ENCODE assay signal across 8 cellular contexts in genomic region chr3:50274371-50275104, GRCh38. TPM values are rescaled to one million over a fixed set of nuclear protein-coding genes. Genes with fewer than 3 reads are reported as not detected.
A peak's percentile ranks its signal among the peaks of the same experiment; 100 is the strongest.
DNase-seq lines count a peak whose midpoint lies in the region; ATAC-seq and TF ChIP-seq lines count a peak whose summit lies in the region.

No MANE protein-coding gene starts in this region.

- peak; percentile 73 for DNase-seq in CD14-positive monocyte (ENCODE audit: low spot score)
- DNase-seq in HFFc6 = peak; percentile 21
- peak; percentile 54 to 57 for DNase-seq in SJSA1 (ENCODE audit: low read depth in 1 of 2, low spot score in 2 of 2)
- peak; percentile 77 for DNase-seq in activated naive CD4-positive, alpha-beta T cell treated with Interleukin-2 at 50 U/mL for 16 hours
- DNase-seq in head of caudate nucleus = peak in 34 of 42 donors; percentile 42 to 85 (median 67)
- DNase-seq in gastrocnemius medialis = peak in 1 of 2 donors; percentile 54

- no peaks in the 10 kb centered on the region for H3K27me3 ChIP-seq in SJSA1 (replicated peaks)
- no peaks in the 10 kb centered on the region for H3K27me3 ChIP-seq in gastrocnemius medialis

- H3K27ac ChIP-seq in SJSA1 (no peak overlapping the region), gastrocnemius medialis (no peak overlapping the region)

- H3K27me3 Mint-ChIP-seq in CD14-positive monocyte (ENCODE audit: low read depth in 3 of 3) = peaks cover 45 to 62% (median 61%) of the 10 kb centered on the region in 3 donors
- peaks cover 1% of the 10 kb centered on the region for H3K27me3 Mint-ChIP-seq in HFFc6 (ENCODE audit: insufficient read depth)

- H3K9me3 ChIP-seq in SJSA1 (replicated peaks) = no peaks in the 10 kb centered on the region
- no peaks in the 10 kb centered on the region for H3K9me3 ChIP-seq in gastrocnemius medialis

- ATAC-seq in gastrocnemius medialis = peak in 1 of 2 donors; percentile 16
- no peak for ATAC-seq in GM19023 (IDR thresholded peaks at IDR 0.05; ENCODE audit: unreplicated experiment)
- ATAC-seq in HG03460 (IDR thresholded peaks at IDR 0.05; ENCODE audit: unreplicated experiment) = no peak

- H3K9me3 Mint-ChIP-seq in CD14-positive monocyte (peaks cover 0 to 18% (median 13%) of the 10 kb centered on the region in 7 donors), HFFc6 (no peaks in the 10 kb centered on the region)

- no peak for TF ChIP-seq POLR2A in gastrocnemius medialis (IDR thresholded peaks at IDR 0.05)

- H3K4me3 Mint-ChIP-seq in CD14-positive monocyte (peak overlapping the region in 1 of 2 donors; percentile 84), HFFc6 (no peak overlapping the region)

- H3K4me1 Mint-ChIP-seq in CD14-positive monocyte = peaks cover 26% of the 10 kb centered on the region
- H3K4me1 Mint-ChIP-seq in HFFc6 (ENCODE audit: low read depth) = peaks cover 35% of the 10 kb centered on the region

- peaks cover 17% of the 10 kb centered on the region for H3K4me1 ChIP-seq in SJSA1 (replicated peaks)
- H3K4me1 ChIP-seq in gastrocnemius medialis = peaks cover 20 to 38% of the 10 kb centered on the region in 2 donors

- intact Hi-C loops in CD14-positive monocyte (cut with micrococcal nuclease) = loop anchor here in 1 of 2 donors (5.0 kb wide), 1 partner anchor 152 kb away; no protein-coding TSS in a partner anchor
- intact Hi-C loops in head of caudate nucleus (cut with DNase I) = loop anchor here (5.0 to 10.0 kb wide), 3 partner anchors 50 to 160 kb away; partner anchors contain the start of genes GNAT1, HYAL2 and TUSC2
- intact Hi-C loops in gastrocnemius medialis (cut with DNase I; ENCODE audit: low total_unique reads) = no loop called here

- H3K36me3 ChIP-seq in SJSA1 (no peaks in the 10 kb centered on the region), gastrocnemius medialis (no peaks in the 10 kb centered on the region)

- in situ Hi-C loops in gastrocnemius medialis (cut with MboI; ENCODE audit: low sequenced_read_pairs in 4 of 4) = loop anchor here in 2 of 4 donors (5.0 to 25.0 kb wide), 3 partner anchors 47 to 337 kb away; partner anchors contain the start of genes MON1A (in 1 of the 2) and RBM6 (in 1 of the 2)

- peaks cover 6 to 8% of the 10 kb centered on the region in 2 donors for H3K36me3 Mint-ChIP-seq in CD14-positive monocyte
- no peaks in the 10 kb centered on the region for H3K36me3 Mint-ChIP-seq in HFFc6 (ENCODE audit: low read depth)

- TF ChIP-seq CTCF in CD14-positive monocyte (IDR thresholded peaks at IDR 0.05) (peak; percentile 92), HFFc6 (IDR thresholded peaks at IDR 0.05) (peak; percentile 89), gastrocnemius medialis (IDR thresholded peaks at IDR 0.05 in 4 of 5, conservative IDR thresholded peaks at IDR 0.05 in 1 of 5) (peak; percentile 42 to 76 (median 73))

- H3K27ac Mint-ChIP-seq in CD14-positive monocyte (no peak overlapping the region), HFFc6 (no peak overlapping the region)

- H3K4me3 ChIP-seq in SJSA1 (no peak overlapping the region), gastrocnemius medialis (no peak overlapping the region)

RNA-seq across cellular contexts. Expression of gene LSMEM2, which starts 4.3 kb away (rescaled TPM):
- not detected for polyA plus RNA-seq in CD14-positive monocyte
- under 1 TPM in 2 of 6 experiments, not detected in 4; 0.11 to 0.13 TPM for total RNA-seq in HFFc6 (2021; fragmentation: NEBNext Ultra II Directional; extraction: Animal tissue kit (Norgen Biotek cat#: 25700))
- not detected in 2 replicates for total RNA-seq in SJSA1 (2014; rRNA removed; shearing (Covaris generic))
- total RNA-seq in gastrocnemius medialis = under 1 TPM in 3 of 4 donors, not detected in 1; 0.41 to 0.98 (median 0.49) TPM

RNA-seq across cellular contexts. Expression of gene SEMA3B, which starts 5.6 kb away (rescaled TPM):
- polyA plus RNA-seq in CD14-positive monocyte = not detected
- 10 to 100 TPM; 14.5 to 26.6 (median 24.7) TPM for total RNA-seq in HFFc6 (2021; fragmentation: NEBNext Ultra II Directional; extraction: Animal tissue kit (Norgen Biotek cat#: 25700))
- total RNA-seq in SJSA1 (2014; rRNA removed; shearing (Covaris generic)) = 2.6 and 6.5 TPM in 2 replicates
- 1 to 10 TPM; 1.7 to 3.1 (median 2.1) TPM for total RNA-seq in gastrocnemius medialis

RNA-seq across cellular contexts. Expression of gene IFRD2, which starts 17.7 kb away (rescaled TPM):
- polyA plus RNA-seq in CD14-positive monocyte = 10 to 100 TPM; 17.1 to 23.3 TPM
- total RNA-seq in HFFc6 (2021; fragmentation: NEBNext Ultra II Directional; extraction: Animal tissue kit (Norgen Biotek cat#: 25700)) = 100 to 1,000 TPM in 1 of 6 experiments, 10 to 100 TPM in 5; 71.2 to 102 (median 74.6) TPM
- 70.9 and 81.8 TPM in 2 replicates for total RNA-seq in SJSA1 (2014; rRNA removed; shearing (Covaris generic))
- total RNA-seq in gastrocnemius medialis = 100 to 1,000 TPM; 111 to 145 (median 127) TPM

RNA-seq across cellular contexts. Expression of gene HYAL3, which starts 24.7 kb away (rescaled TPM):
- 1 to 10 TPM; 3.4 to 5.8 TPM for polyA plus RNA-seq in CD14-positive monocyte
- total RNA-seq in HFFc6 (2021; fragmentation: NEBNext Ultra II Directional; extraction: Animal tissue kit (Norgen Biotek cat#: 25700)) = 1 to 10 TPM; 4.7 to 8.3 (median 5.8) TPM
- total RNA-seq in SJSA1 (2014; rRNA removed; shearing (Covaris generic)) = 1.6 and 3.1 TPM in 2 replicates
- 1 to 10 TPM in 3 of 4 donors, not detected in 1; 1.1 to 2.3 (median 1.2) TPM for total RNA-seq in gastrocnemius medialis

RNA-seq across cellular contexts. Expression of gene NAA80, which starts 24.7 kb away (rescaled TPM):
- polyA plus RNA-seq in CD14-positive monocyte = 1 to 10 TPM; 2.3 to 4.6 TPM
- 10 to 100 TPM in 5 of 6 experiments, 1 to 10 TPM in 1; 8.5 to 13.4 (median 10.7) TPM for total RNA-seq in HFFc6 (2021; fragmentation: NEBNext Ultra II Directional; extraction: Animal tissue kit (Norgen Biotek cat#: 25700))
- 0.47 and 2.2 TPM in 2 replicates for total RNA-seq in SJSA1 (2014; rRNA removed; shearing (Covaris generic))
- 10 to 100 TPM; 12.5 to 22.1 (median 14.8) TPM for total RNA-seq in gastrocnemius medialis
